ENCODE assay signal across 40 cellular contexts in the genomic region with DNA sequence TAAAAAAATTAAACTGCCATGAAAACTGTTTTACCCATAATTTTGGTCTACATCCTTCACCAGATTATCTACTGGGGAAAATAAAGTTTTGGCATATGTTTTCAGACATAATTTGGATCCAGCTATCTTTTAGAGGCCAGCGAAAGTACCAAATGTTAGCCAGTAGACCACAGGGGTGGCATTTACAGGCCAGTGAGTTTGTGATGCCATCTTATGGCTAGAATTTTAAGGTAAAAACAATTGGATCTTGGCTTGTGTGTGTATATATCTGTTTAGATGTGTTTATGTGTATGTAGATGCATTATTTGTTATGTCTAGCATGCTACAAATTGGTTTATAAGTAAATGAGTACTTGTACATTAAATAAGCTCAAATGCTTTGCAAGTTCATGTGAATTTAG.
"Had no signal": no experiment of that assay in that cellular context is flagged by ENCODE, and none has a peak within 500 bp of the region (broad histone marks: within the 10 kb centered on the region; RNA-seq: fewer than 3 reads in every experiment).

No MANE protein-coding gene starts in this region.

- H3K4me1 ChIP-seq: ascending aorta had no signal

- H3K27me3 ChIP-seq: ascending aorta, cardiac muscle cell had no signal

- ATAC-seq: activated CD4-positive, alpha-beta T cell treated with anti-CD3 and anti-CD28 coated beads for 36 hours; activated CD4-positive, CD25-positive, alpha-beta regulatory T cell treated with anti-CD3 and anti-CD28 coated beads, Interleukin-2, amount 50 U/mL, for 24 hours; activated CD8-positive, alpha-beta memory T cell treated with anti-CD3 and anti-CD28 coated beads, Interleukin-2, amount 10 ng/mL, durations not matched to agents 7 days and 5 days; activated CD8-positive, alpha-beta T cell treated with anti-CD3 and anti-CD28 coated beads, Interleukin-2, amount 10 ng/mL, durations not matched to agents 7 days and 5 days; activated naive CD8-positive, alpha-beta T cell treated with anti-CD3 and anti-CD28 coated beads, Interleukin-2, amount 50 U/mL, for 24 hours; WTC11 had no signal

- H3K27me3 Mint-ChIP-seq: activated CD4-positive, alpha-beta memory T cell treated with anti-CD3 and anti-CD28 coated beads, Interleukin-2, amount 10 ng/mL, durations not matched to agents 7 days and 5 days; activated CD4-positive, alpha-beta T cell treated with anti-CD3 and anti-CD28 coated beads for 36 hours; activated CD4-positive, alpha-beta T cell treated with anti-CD3 and anti-CD28 coated beads, Interleukin-2, amount 10 ng/mL, durations not matched to agents 7 days and 5 days; activated CD8-positive, alpha-beta memory T cell treated with anti-CD3 and anti-CD28 coated beads, Interleukin-2, amount 10 ng/mL, durations not matched to agents 7 days and 5 days; activated naive CD4-positive, alpha-beta T cell treated with anti-CD3 and anti-CD28 coated beads, Interleukin-2, amount 10 ng/mL, durations not matched to agents 7 days and 5 days; activated naive CD4-positive, alpha-beta T cell treated with anti-CD3 and anti-CD28 coated beads, Interleukin-2, amount 50 U/mL, for 24 hours; activated naive CD8-positive, alpha-beta T cell; activated naive CD8-positive, alpha-beta T cell treated with anti-CD3 and anti-CD28 coated beads, Interleukin-2, amount 10 ng/mL, durations not matched to agents 7 days and 5 days; activated naive CD8-positive, alpha-beta T cell treated with anti-CD3 and anti-CD28 coated beads, Interleukin-2, amount 50 U/mL, for 24 hours; activated T-cell treated with anti-CD3 and anti-CD28 coated beads, Interleukin-2, amount 50 U/mL, for 24 hours; brain; central memory CD8-positive, alpha-beta T cell had no signal

- DNase-seq: activated CD4-positive, alpha-beta memory T cell treated with anti-CD3 and anti-CD28 coated beads, Interleukin-2, amount 10 ng/mL, durations not matched to agents 7 days and 5 days; activated CD4-positive, alpha-beta T cell treated with anti-CD3 and anti-CD28 coated beads for 1 hour; activated CD4-positive, alpha-beta T cell treated with anti-CD3 and anti-CD28 coated beads for 36 hours; activated CD4-positive, alpha-beta T cell treated with anti-CD3 and anti-CD28 coated beads for 48 hours; activated CD4-positive, alpha-beta T cell treated with anti-CD3 and anti-CD28 coated beads, Interleukin-2, amount 10 ng/mL, durations not matched to agents 7 days and 5 days; activated CD4-positive, alpha-beta T cell treated with anti-CD3 and anti-CD28 coated beads, Interleukin-2, amount 50 U/mL, for 48 hours; activated CD4-positive, CD25-positive, alpha-beta regulatory T cell; activated CD8-positive, alpha-beta memory T cell treated with anti-CD3 and anti-CD28 coated beads for 24 hours; activated CD8-positive, alpha-beta memory T cell treated with anti-CD3 and anti-CD28 coated beads, Interleukin-2, amount 10 ng/mL, durations not matched to agents 7 days and 5 days; activated CD8-positive, alpha-beta memory T cell treated with anti-CD3 and anti-CD28 coated beads, Interleukin-2, amount 50 U/mL, for 48 hours; activated CD8-positive, alpha-beta T cell treated with anti-CD3 and anti-CD28 coated beads, Interleukin-2, amount 10 ng/mL, durations not matched to agents 7 days and 5 days; activated effector memory CD4-positive, alpha-beta T cell treated with Interleukin-2 at 50 U/mL for 16 hours; activated gamma-delta T cell; activated naive CD4-positive, alpha-beta T cell treated with anti-CD3 and anti-CD28 coated beads, Interleukin-2, amount 10 ng/mL, durations not matched to agents 7 days and 5 days; activated naive CD4-positive, alpha-beta T cell treated with Interleukin-2 at 50 U/mL for 16 hours; activated naive CD8-positive, alpha-beta T cell treated with anti-CD3 and anti-CD28 coated beads, Interleukin-2, amount 10 ng/mL, durations not matched to agents 7 days and 5 days; activated naive CD8-positive, alpha-beta T cell treated with anti-CD3 and anti-CD28 coated beads, Interleukin-2, amount 50 U/mL, for 24 hours; activated T-cell treated with anti-CD3 and anti-CD28 coated beads, Interleukin-2, amount 50 U/mL, for 24 hours; activated T-cell treated with anti-CD3 and anti-CD28 coated beads, Interleukin-2, amount 50 U/mL, for 48 hours; amygdala; anterior cingulate cortex; caudate nucleus; cerebellar nuclear complex; T-helper 1 cell; T-helper 2 cell; T-helper 9 cell had no signal

- H3K4me1 Mint-ChIP-seq: activated CD4-positive, alpha-beta memory T cell treated with anti-CD3 and anti-CD28 coated beads, Interleukin-2, amount 10 ng/mL, durations not matched to agents 7 days and 5 days; activated CD4-positive, alpha-beta T cell treated with anti-CD3 and anti-CD28 coated beads for 36 hours; activated CD4-positive, alpha-beta T cell treated with anti-CD3 and anti-CD28 coated beads, Interleukin-2, amount 10 ng/mL, durations not matched to agents 7 days and 5 days; activated CD8-positive, alpha-beta memory T cell treated with anti-CD3 and anti-CD28 coated beads, Interleukin-2, amount 10 ng/mL, durations not matched to agents 7 days and 5 days; activated naive CD4-positive, alpha-beta T cell treated with anti-CD3 and anti-CD28 coated beads, Interleukin-2, amount 10 ng/mL, durations not matched to agents 7 days and 5 days; activated naive CD4-positive, alpha-beta T cell treated with anti-CD3 and anti-CD28 coated beads, Interleukin-2, amount 50 U/mL, for 24 hours; activated naive CD8-positive, alpha-beta T cell treated with anti-CD3 and anti-CD28 coated beads, Interleukin-2, amount 10 ng/mL, durations not matched to agents 7 days and 5 days; activated naive CD8-positive, alpha-beta T cell treated with anti-CD3 and anti-CD28 coated beads, Interleukin-2, amount 50 U/mL, for 24 hours; brain; central memory CD8-positive, alpha-beta T cell; WTC11 had no signal

- H3K27ac Mint-ChIP-seq: activated CD4-positive, alpha-beta memory T cell treated with anti-CD3 and anti-CD28 coated beads, Interleukin-2, amount 10 ng/mL, durations not matched to agents 7 days and 5 days; activated CD4-positive, alpha-beta T cell treated with anti-CD3 and anti-CD28 coated beads for 36 hours; activated CD4-positive, alpha-beta T cell treated with anti-CD3 and anti-CD28 coated beads, Interleukin-2, amount 10 ng/mL, durations not matched to agents 7 days and 5 days; activated CD8-positive, alpha-beta memory T cell treated with anti-CD3 and anti-CD28 coated beads, Interleukin-2, amount 10 ng/mL, durations not matched to agents 7 days and 5 days; activated CD8-positive, alpha-beta T cell treated with anti-CD3 and anti-CD28 coated beads, Interleukin-2, amount 10 ng/mL, durations not matched to agents 7 days and 5 days; activated naive CD4-positive, alpha-beta T cell treated with anti-CD3 and anti-CD28 coated beads, Interleukin-2, amount 10 ng/mL, durations not matched to agents 7 days and 5 days; activated naive CD4-positive, alpha-beta T cell treated with anti-CD3 and anti-CD28 coated beads, Interleukin-2, amount 50 U/mL, for 24 hours; activated naive CD8-positive, alpha-beta T cell; activated naive CD8-positive, alpha-beta T cell treated with anti-CD3 and anti-CD28 coated beads, Interleukin-2, amount 10 ng/mL, durations not matched to agents 7 days and 5 days; activated naive CD8-positive, alpha-beta T cell treated with anti-CD3 and anti-CD28 coated beads, Interleukin-2, amount 50 U/mL, for 24 hours; activated T-cell treated with anti-CD3 and anti-CD28 coated beads, Interleukin-2, amount 50 U/mL, for 24 hours; activated T-helper 2 cell treated with anti-CD3 and anti-CD28 coated beads, Interferon-gamma antibody, Interleukin-2, Interleukin-4, amounts not matched to agents 10 μg/mL and 5 μg/mL and 100 μg/mL, durations not matched to agents 14 hours and 24 hours and 36 hours; brain; T-helper 1 cell treated with Interleukin-12 subunit alpha and Interleukin-12 subunit beta and Interleukin-4 antibody, amounts not matched to agents 30 μg/mL and 1 μg/mL, for 36 hours; T-helper 2 cell treated with Interferon-gamma antibody and Interleukin-4, amounts not matched to agents 5 μg/mL and 100 μg/mL, for 36 hours; WTC11 had no signal

- H3K4me3 Mint-ChIP-seq: activated CD4-positive, alpha-beta memory T cell treated with anti-CD3 and anti-CD28 coated beads, Interleukin-2, amount 10 ng/mL, durations not matched to agents 7 days and 5 days; activated CD4-positive, alpha-beta T cell treated with anti-CD3 and anti-CD28 coated beads for 36 hours; activated CD4-positive, alpha-beta T cell treated with anti-CD3 and anti-CD28 coated beads, Interleukin-2, amount 10 ng/mL, durations not matched to agents 7 days and 5 days; activated CD8-positive, alpha-beta memory T cell treated with anti-CD3 and anti-CD28 coated beads, Interleukin-2, amount 10 ng/mL, durations not matched to agents 7 days and 5 days; activated CD8-positive, alpha-beta T cell treated with anti-CD3 and anti-CD28 coated beads, Interleukin-2, amount 10 ng/mL, durations not matched to agents 7 days and 5 days; activated naive CD4-positive, alpha-beta T cell treated with anti-CD3 and anti-CD28 coated beads, Interleukin-2, amount 10 ng/mL, durations not matched to agents 7 days and 5 days; activated naive CD4-positive, alpha-beta T cell treated with anti-CD3 and anti-CD28 coated beads, Interleukin-2, amount 50 U/mL, for 24 hours; activated naive CD8-positive, alpha-beta T cell; activated naive CD8-positive, alpha-beta T cell treated with anti-CD3 and anti-CD28 coated beads, Interleukin-2, amount 10 ng/mL, durations not matched to agents 7 days and 5 days; activated naive CD8-positive, alpha-beta T cell treated with anti-CD3 and anti-CD28 coated beads, Interleukin-2, amount 50 U/mL, for 24 hours; activated T-cell treated with anti-CD3 and anti-CD28 coated beads, Interleukin-2, amount 50 U/mL, for 24 hours; brain; central memory CD8-positive, alpha-beta T cell; T-helper 1 cell treated with Interleukin-12 subunit alpha and Interleukin-12 subunit beta and Interleukin-4 antibody, amounts not matched to agents 30 μg/mL and 1 μg/mL, for 36 hours; T-helper 2 cell treated with Interferon-gamma antibody and Interleukin-4, amounts not matched to agents 5 μg/mL and 100 μg/mL, for 36 hours; WTC11 had no signal

- H3K4me3 ChIP-seq: ascending aorta, cardiac muscle cell had no signal

- H3K9me3 ChIP-seq: ascending aorta had no signal

- FAIRE-seq: bronchial epithelial cell, TTC549 had no signal

- H3K36me3 ChIP-seq: ascending aorta, cardiac muscle cell had no signal

- H3K27ac ChIP-seq: ascending aorta, cardiac muscle cell, VCaP had no signal

- H3K36me3 Mint-ChIP-seq: activated CD8-positive, alpha-beta memory T cell treated with anti-CD3 and anti-CD28 coated beads, Interleukin-2, amount 10 ng/mL, durations not matched to agents 7 days and 5 days; activated naive CD4-positive, alpha-beta T cell treated with anti-CD3 and anti-CD28 coated beads, Interleukin-2, amount 10 ng/mL, durations not matched to agents 7 days and 5 days; activated naive CD4-positive, alpha-beta T cell treated with anti-CD3 and anti-CD28 coated beads, Interleukin-2, amount 50 U/mL, for 24 hours; activated naive CD8-positive, alpha-beta T cell; activated naive CD8-positive, alpha-beta T cell treated with anti-CD3 and anti-CD28 coated beads, Interleukin-2, amount 10 ng/mL, durations not matched to agents 7 days and 5 days had no signal
